In genomic region chr15:101020451-101020850, GRCh38 we compare ENCODE assay signal across 21 cellular contexts.
DNase-seq lines count a peak whose midpoint lies in the region; ATAC-seq and TF ChIP-seq lines count a peak whose summit lies in the region.
"Had no signal": no experiment of that assay in that cellular context is flagged by ENCODE, and none has a peak within 500 bp of the region (broad histone marks: within the 10 kb centered on the region; RNA-seq: fewer than 3 reads in every experiment).

No MANE protein-coding gene starts in this region.

- H3K27me3 Mint-ChIP-seq in activated CD4-positive, alpha-beta memory T cell treated with anti-CD3 and anti-CD28 coated beads, Interleukin-2, amount 10 ng/mL, durations not matched to agents 7 days and 5 days: peaks cover 8% of the 10 kb centered on the region
- no peaks in the 10 kb centered on the region for H3K27me3 Mint-ChIP-seq in activated CD4-positive, alpha-beta memory T cell treated with anti-CD3 and anti-CD28 coated beads for 36 hours

- H3K27me3 ChIP-seq in colonic mucosa (no peaks in the 10 kb centered on the region), lung (ENCODE audit: control insufficient read depth, insufficient read depth) (no peaks in the 10 kb centered on the region), testis (no peaks in the 10 kb centered on the region), prostate gland (replicated peaks; ENCODE audit: insufficient read depth) (no peaks in the 10 kb centered on the region)
- H3K27me3 ChIP-seq in effector memory CD4-positive, alpha-beta T cell (replicated peaks; ENCODE audit: control insufficient read depth, insufficient read depth, low read length, poor library complexity, severe bottlenecking): no peaks in the 10 kb centered on the region
- H3K27me3 ChIP-seq: MG63, SJSA1 had no signal

- TF ChIP-seq CTCF in colonic mucosa (IDR thresholded peaks at IDR 0.05): no peak
- no peak for TF ChIP-seq CTCF in lung (IDR thresholded peaks at IDR 0.05; ENCODE audit: control extremely low read depth, extremely low read depth)
- no peak for TF ChIP-seq CTCF in testis (IDR thresholded peaks at IDR 0.05)
- TF ChIP-seq CTCF in prostate gland (IDR thresholded peaks at IDR 0.05): no peak

- H3K4me3 ChIP-seq in colonic mucosa (no peak overlapping the region), lung (no peak overlapping the region), testis (no peak overlapping the region), prostate gland (no peak overlapping the region)
- no peak overlapping the region for H3K4me3 ChIP-seq in effector memory CD4-positive, alpha-beta T cell (ENCODE audit: insufficient read depth, low read depth, low read length, poor library complexity, severe bottlenecking)
- H3K4me3 ChIP-seq: MG63, SJSA1 had no signal

- H3K36me3 ChIP-seq in colonic mucosa (peaks cover 6% of the 10 kb centered on the region), lung (ENCODE audit: control insufficient read depth in 2 of 2, insufficient read depth in 2 of 2, low read length in 2 of 2) (peaks cover 0 to 8% of the 10 kb centered on the region in 2 donors), testis (ENCODE audit: low read depth, missing control alignments) (no peaks in the 10 kb centered on the region), prostate gland (no peaks in the 10 kb centered on the region)
- no peaks in the 10 kb centered on the region for H3K36me3 ChIP-seq in effector memory CD4-positive, alpha-beta T cell (ENCODE audit: control insufficient read depth, insufficient read depth, low read length)

- POLR2A ChIA-PET in activated CD4-positive, alpha-beta memory T cell treated with anti-CD3 and anti-CD28 coated beads, Interleukin-2, amount 10 ng/mL, durations not matched to agents 7 days and 5 days (lab: Charles Lee): no interaction called here
- POLR2A ChIA-PET in activated CD4-positive, alpha-beta memory T cell treated with anti-CD3 and anti-CD28 coated beads for 36 hours (lab: Charles Lee): no interaction called here

- 95% methylated on average over 5 of the region's 5 CpGs for WGBS in lung, 2 donors
- WGBS in testis, 2 donors: 93 to 94% methylated on average over 5 of the region's 5 CpGs
- 95% methylated on average over 5 of the region's 5 CpGs for WGBS in prostate gland

- peak; percentile 2 for DNase-seq in activated CD4-positive, alpha-beta memory T cell treated with anti-CD3 and anti-CD28 coated beads, Interleukin-2, amount 10 ng/mL, durations not matched to agents 7 days and 5 days
- DNase-seq in activated CD4-positive, alpha-beta memory T cell treated with anti-CD3 and anti-CD28 coated beads for 36 hours: no peak
- DNase-seq in colonic mucosa (peak; percentile 6), lung (ENCODE audit: low spot score) (peak; percentile 6), testis (peak; percentile 7), prostate gland (ENCODE audit: low spot score) (no peak)
- no peak for DNase-seq in effector memory CD4-positive, alpha-beta T cell
- DNase-seq: CD4-positive, alpha-beta memory T cell; DMS79; GOT3; HFFc6; MG63; NCI-H1092 treated with DMSO at 0.1 percent for 48 hours; NCI-H510A treated with DMSO at 0.1 percent for 48 hours; NCI-H82; PC-3 had no signal

- H3K27ac ChIP-seq in colonic mucosa (no peak overlapping the region), lung (ENCODE audit: low read depth in 1 of 2, low read length in 1 of 2) (no peak overlapping the region), testis (no peak overlapping the region), prostate gland (no peak overlapping the region)
- no peak overlapping the region for H3K27ac ChIP-seq in effector memory CD4-positive, alpha-beta T cell (ENCODE audit: insufficient read depth, low read length, poor library complexity, severe bottlenecking)
- H3K27ac ChIP-seq: 22Rv1, KMS-11, RWPE1, SJSA1 had no signal

- no peak overlapping the region for H3K27ac Mint-ChIP-seq in activated CD4-positive, alpha-beta memory T cell treated with anti-CD3 and anti-CD28 coated beads, Interleukin-2, amount 10 ng/mL, durations not matched to agents 7 days and 5 days
- no peak overlapping the region for H3K27ac Mint-ChIP-seq in activated CD4-positive, alpha-beta memory T cell treated with anti-CD3 and anti-CD28 coated beads for 36 hours
- H3K27ac Mint-ChIP-seq: CD4-positive, alpha-beta memory T cell; HFFc6 had no signal

- no peaks in the 10 kb centered on the region for H3K36me3 Mint-ChIP-seq in activated CD4-positive, alpha-beta memory T cell treated with anti-CD3 and anti-CD28 coated beads, Interleukin-2, amount 10 ng/mL, durations not matched to agents 7 days and 5 days (ENCODE audit: low read depth)
- H3K36me3 Mint-ChIP-seq in activated CD4-positive, alpha-beta memory T cell treated with anti-CD3 and anti-CD28 coated beads for 36 hours: no peaks in the 10 kb centered on the region
- H3K36me3 Mint-ChIP-seq: CD4-positive, alpha-beta memory T cell had no signal

- ATAC-seq in lung (ENCODE audit: insufficient read depth, low FRiP score): no peak
- ATAC-seq in GM19452 (IDR thresholded peaks at IDR 0.05; ENCODE audit: unreplicated experiment): no peak
- ATAC-seq: PC-3 had no signal

- H3K4me1 Mint-ChIP-seq in activated CD4-positive, alpha-beta memory T cell treated with anti-CD3 and anti-CD28 coated beads, Interleukin-2, amount 10 ng/mL, durations not matched to agents 7 days and 5 days: no peaks in the 10 kb centered on the region
- peaks cover under 1% of the 10 kb centered on the region for H3K4me1 Mint-ChIP-seq in activated CD4-positive, alpha-beta memory T cell treated with anti-CD3 and anti-CD28 coated beads for 36 hours (ENCODE audit: low read depth)
- H3K4me1 Mint-ChIP-seq: CD4-positive, alpha-beta memory T cell had no signal

- TF ChIP-seq POLR2A in testis (IDR thresholded peaks at IDR 0.05): no peak
- no peak for TF ChIP-seq POLR2A in prostate gland (IDR thresholded peaks at IDR 0.05)

- no peak overlapping the region for H3K4me3 Mint-ChIP-seq in activated CD4-positive, alpha-beta memory T cell treated with anti-CD3 and anti-CD28 coated beads, Interleukin-2, amount 10 ng/mL, durations not matched to agents 7 days and 5 days
- H3K4me3 Mint-ChIP-seq in activated CD4-positive, alpha-beta memory T cell treated with anti-CD3 and anti-CD28 coated beads for 36 hours: no peak overlapping the region
- H3K4me3 Mint-ChIP-seq: CD4-positive, alpha-beta memory T cell; HFFc6 had no signal

- no peaks in the 10 kb centered on the region for H3K9me3 ChIP-seq in colonic mucosa
- no peaks in the 10 kb centered on the region for H3K9me3 ChIP-seq in lung (ENCODE audit: control insufficient read depth in 2 of 2, insufficient read depth in 1 of 2, low read length in 1 of 2)
- no peaks in the 10 kb centered on the region for H3K9me3 ChIP-seq in testis
- no peaks in the 10 kb centered on the region for H3K9me3 ChIP-seq in prostate gland
- H3K9me3 ChIP-seq in effector memory CD4-positive, alpha-beta T cell (ENCODE audit: control insufficient read depth, low read length): no peaks in the 10 kb centered on the region
- H3K9me3 ChIP-seq: MG63, SJSA1 had no signal

- H3K4me1 ChIP-seq in colonic mucosa (no peaks in the 10 kb centered on the region), lung (ENCODE audit: control insufficient read depth in 2 of 2, insufficient read depth in 2 of 2, low read length in 2 of 2) (peaks cover 0 to 10% of the 10 kb centered on the region in 2 donors), testis (peaks cover 38% of the 10 kb centered on the region), prostate gland (replicated peaks) (no peaks in the 10 kb centered on the region)
- no peaks in the 10 kb centered on the region for H3K4me1 ChIP-seq in effector memory CD4-positive, alpha-beta T cell (ENCODE audit: control insufficient read depth, insufficient read depth, low read length, poor library complexity, severe bottlenecking)

- H3K9ac ChIP-seq in colonic mucosa (ENCODE audit: low read depth in 2 of 2, low read length in 2 of 2): no peak overlapping the region
- H3K9ac ChIP-seq: KMS-11 had no signal

- CTCF ChIA-PET in activated CD4-positive, alpha-beta memory T cell treated with anti-CD3 and anti-CD28 coated beads, Interleukin-2, amount 10 ng/mL, durations not matched to agents 7 days and 5 days (lab: Charles Lee): interaction anchor here (0.7 to 6.6 kb wide), 5 partner anchors 12 to 237 kb away, joined by 3 to 66 read pairs (median 4); no protein-coding TSS in a partner anchor
- CTCF ChIA-PET in activated CD4-positive, alpha-beta memory T cell treated with anti-CD3 and anti-CD28 coated beads for 36 hours (lab: Charles Lee): interaction anchor here (2.0 to 5.1 kb wide), 3 partner anchors 12 to 238 kb away, joined by 6 to 46 read pairs (median 26); no protein-coding TSS in a partner anchor

- intact Hi-C loops in activated CD4-positive, alpha-beta memory T cell treated with anti-CD3 and anti-CD28 coated beads for 36 hours (cut with micrococcal nuclease): no loop called here
- intact Hi-C loops in colonic mucosa (cut with DNase I): no loop called here
- intact Hi-C loops in testis (cut with DNase I; ENCODE audit: low total_unique reads): no loop called here
- intact Hi-C loops in prostate gland (cut with DNase I): no loop called here

- no peaks in the 10 kb centered on the region for H3K9me3 Mint-ChIP-seq in activated CD4-positive, alpha-beta memory T cell treated with anti-CD3 and anti-CD28 coated beads, Interleukin-2, amount 10 ng/mL, durations not matched to agents 7 days and 5 days
- no peaks in the 10 kb centered on the region for H3K9me3 Mint-ChIP-seq in activated CD4-positive, alpha-beta memory T cell treated with anti-CD3 and anti-CD28 coated beads for 36 hours
- H3K9me3 Mint-ChIP-seq: CD4-positive, alpha-beta memory T cell; HFFc6 had no signal

Comparison
In these comparisons a context has a peak if more than half of its experiments do, and no peak if none do; other contexts are left out.
1. DNase-seq: peak in activated CD4-positive, alpha-beta memory T cell treated with anti-CD3 and anti-CD28 coated beads, Interleukin-2, amount 10 ng/mL, durations not matched to agents 7 days and 5 days (single experiment), colonic mucosa (single experiment), lung (single experiment) and testis (single experiment); none in activated CD4-positive, alpha-beta memory T cell treated with anti-CD3 and anti-CD28 coated beads for 36 hours (single experiment), prostate gland (single experiment) and effector memory CD4-positive, alpha-beta T cell (0 of 3).